ENCODE assay signal across 10 cellular contexts in genomic region chr1:231738554-231738953, GRCh38.
"Had no signal": no experiment of that assay in that cellular context is flagged by ENCODE, and none has a peak within 500 bp of the region (broad histone marks: within the 10 kb centered on the region; RNA-seq: fewer than 3 reads in every experiment).

No MANE protein-coding gene starts in this region.

- H3K9ac ChIP-seq: GM23248, KMS-11 had no signal

- H3K36me3 ChIP-seq: HAP-1 had no signal

- DNase-seq: GM23248, GOT3, H7, HFFc6, Karpas-422, KBM-7 had no signal

- FAIRE-seq: HTR-8/SVneo had no signal

- ATAC-seq: HCT116 had no signal

- H3K27ac Mint-ChIP-seq: HFFc6 had no signal

- H3K27ac ChIP-seq: GM23248, KMS-11 had no signal

- H3K4me3 ChIP-seq: GM23248, HAP-1 had no signal

- H3K4me1 ChIP-seq: HAP-1 had no signal

- H2AFZ ChIP-seq: GM23248 had no signal

- H3K4me3 Mint-ChIP-seq: HFFc6 had no signal

- H3K4me2 ChIP-seq: KMS-11 had no signal

- H3K9me3 ChIP-seq: HAP-1 had no signal

- H3K9me3 Mint-ChIP-seq: HFFc6 had no signal
